Comparison of ENCODE assay signal across 2 cellular contexts in genomic region chr13:28438067-28438466, GRCh38.
TF ChIP-seq lines count a peak whose summit lies in the region.

No MANE protein-coding gene starts in this region.

TF ChIP-seq in HepG2, 621 proteins besides CTCF, POLR2A, EP300 and RAD21:
- peak; percentile 52 for TF ChIP-seq CREB1 (IDR thresholded peaks at IDR 0.05)
- TF ChIP-seq CREB1 (CRISPR knock-in tag; IDR thresholded peaks at IDR 0.05) = no peak
- peak; percentile 50 for TF ChIP-seq ATF7 (IDR thresholded peaks at IDR 0.05)
- TF ChIP-seq ATF7 (CRISPR knock-in tag; IDR thresholded peaks at IDR 0.05) = no peak
- TF ChIP-seq PLRG1 (conservative IDR thresholded peaks at IDR 0.05) = no peak

TF ChIP-seq in H1, 55 proteins besides CTCF, POLR2A, EP300 and RAD21:
- no peak for TF ChIP-seq BCL11A (IDR thresholded peaks at IDR 0.05; ENCODE audit: low read depth in 2 of 2, low read length in 2 of 2)
- TF ChIP-seq SIX5 (IDR thresholded peaks at IDR 0.05; ENCODE audit: low read depth, low read length) = no peak
- TF ChIP-seq EGR1 (IDR thresholded peaks at IDR 0.05; ENCODE audit: borderline replicate concordance, low read depth, low read length) = no peak
- TF ChIP-seq RBBP5 (IDR thresholded peaks at IDR 0.05; ENCODE audit: borderline replicate concordance, low read depth, low read length) = no peak
- no peak for TF ChIP-seq ASH2L (IDR thresholded peaks at IDR 0.05; ENCODE audit: low read length)
- no peak for TF ChIP-seq RFX5 (IDR thresholded peaks at IDR 0.05; ENCODE audit: borderline replicate concordance, low read depth, low read length)
- TF ChIP-seq SP4 (IDR thresholded peaks at IDR 0.05; ENCODE audit: low read length) = no peak
- TF ChIP-seq, protein P1, sequence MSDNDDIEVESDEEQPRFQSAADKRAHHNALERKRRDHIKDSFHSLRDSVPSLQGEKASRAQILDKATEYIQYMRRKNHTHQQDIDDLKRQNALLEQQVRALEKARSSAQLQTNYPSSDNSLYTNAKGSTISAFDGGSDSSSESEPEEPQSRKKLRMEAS (IDR thresholded peaks at IDR 0.05) = no peak
- TF ChIP-seq MAFK (IDR thresholded peaks at IDR 0.05; ENCODE audit: low read depth, low read length) = no peak
- TF ChIP-seq KDM4A (IDR thresholded peaks at IDR 0.05; ENCODE audit: low read depth, low read length, severe bottlenecking) = no peak
- TF ChIP-seq, protein P2, sequence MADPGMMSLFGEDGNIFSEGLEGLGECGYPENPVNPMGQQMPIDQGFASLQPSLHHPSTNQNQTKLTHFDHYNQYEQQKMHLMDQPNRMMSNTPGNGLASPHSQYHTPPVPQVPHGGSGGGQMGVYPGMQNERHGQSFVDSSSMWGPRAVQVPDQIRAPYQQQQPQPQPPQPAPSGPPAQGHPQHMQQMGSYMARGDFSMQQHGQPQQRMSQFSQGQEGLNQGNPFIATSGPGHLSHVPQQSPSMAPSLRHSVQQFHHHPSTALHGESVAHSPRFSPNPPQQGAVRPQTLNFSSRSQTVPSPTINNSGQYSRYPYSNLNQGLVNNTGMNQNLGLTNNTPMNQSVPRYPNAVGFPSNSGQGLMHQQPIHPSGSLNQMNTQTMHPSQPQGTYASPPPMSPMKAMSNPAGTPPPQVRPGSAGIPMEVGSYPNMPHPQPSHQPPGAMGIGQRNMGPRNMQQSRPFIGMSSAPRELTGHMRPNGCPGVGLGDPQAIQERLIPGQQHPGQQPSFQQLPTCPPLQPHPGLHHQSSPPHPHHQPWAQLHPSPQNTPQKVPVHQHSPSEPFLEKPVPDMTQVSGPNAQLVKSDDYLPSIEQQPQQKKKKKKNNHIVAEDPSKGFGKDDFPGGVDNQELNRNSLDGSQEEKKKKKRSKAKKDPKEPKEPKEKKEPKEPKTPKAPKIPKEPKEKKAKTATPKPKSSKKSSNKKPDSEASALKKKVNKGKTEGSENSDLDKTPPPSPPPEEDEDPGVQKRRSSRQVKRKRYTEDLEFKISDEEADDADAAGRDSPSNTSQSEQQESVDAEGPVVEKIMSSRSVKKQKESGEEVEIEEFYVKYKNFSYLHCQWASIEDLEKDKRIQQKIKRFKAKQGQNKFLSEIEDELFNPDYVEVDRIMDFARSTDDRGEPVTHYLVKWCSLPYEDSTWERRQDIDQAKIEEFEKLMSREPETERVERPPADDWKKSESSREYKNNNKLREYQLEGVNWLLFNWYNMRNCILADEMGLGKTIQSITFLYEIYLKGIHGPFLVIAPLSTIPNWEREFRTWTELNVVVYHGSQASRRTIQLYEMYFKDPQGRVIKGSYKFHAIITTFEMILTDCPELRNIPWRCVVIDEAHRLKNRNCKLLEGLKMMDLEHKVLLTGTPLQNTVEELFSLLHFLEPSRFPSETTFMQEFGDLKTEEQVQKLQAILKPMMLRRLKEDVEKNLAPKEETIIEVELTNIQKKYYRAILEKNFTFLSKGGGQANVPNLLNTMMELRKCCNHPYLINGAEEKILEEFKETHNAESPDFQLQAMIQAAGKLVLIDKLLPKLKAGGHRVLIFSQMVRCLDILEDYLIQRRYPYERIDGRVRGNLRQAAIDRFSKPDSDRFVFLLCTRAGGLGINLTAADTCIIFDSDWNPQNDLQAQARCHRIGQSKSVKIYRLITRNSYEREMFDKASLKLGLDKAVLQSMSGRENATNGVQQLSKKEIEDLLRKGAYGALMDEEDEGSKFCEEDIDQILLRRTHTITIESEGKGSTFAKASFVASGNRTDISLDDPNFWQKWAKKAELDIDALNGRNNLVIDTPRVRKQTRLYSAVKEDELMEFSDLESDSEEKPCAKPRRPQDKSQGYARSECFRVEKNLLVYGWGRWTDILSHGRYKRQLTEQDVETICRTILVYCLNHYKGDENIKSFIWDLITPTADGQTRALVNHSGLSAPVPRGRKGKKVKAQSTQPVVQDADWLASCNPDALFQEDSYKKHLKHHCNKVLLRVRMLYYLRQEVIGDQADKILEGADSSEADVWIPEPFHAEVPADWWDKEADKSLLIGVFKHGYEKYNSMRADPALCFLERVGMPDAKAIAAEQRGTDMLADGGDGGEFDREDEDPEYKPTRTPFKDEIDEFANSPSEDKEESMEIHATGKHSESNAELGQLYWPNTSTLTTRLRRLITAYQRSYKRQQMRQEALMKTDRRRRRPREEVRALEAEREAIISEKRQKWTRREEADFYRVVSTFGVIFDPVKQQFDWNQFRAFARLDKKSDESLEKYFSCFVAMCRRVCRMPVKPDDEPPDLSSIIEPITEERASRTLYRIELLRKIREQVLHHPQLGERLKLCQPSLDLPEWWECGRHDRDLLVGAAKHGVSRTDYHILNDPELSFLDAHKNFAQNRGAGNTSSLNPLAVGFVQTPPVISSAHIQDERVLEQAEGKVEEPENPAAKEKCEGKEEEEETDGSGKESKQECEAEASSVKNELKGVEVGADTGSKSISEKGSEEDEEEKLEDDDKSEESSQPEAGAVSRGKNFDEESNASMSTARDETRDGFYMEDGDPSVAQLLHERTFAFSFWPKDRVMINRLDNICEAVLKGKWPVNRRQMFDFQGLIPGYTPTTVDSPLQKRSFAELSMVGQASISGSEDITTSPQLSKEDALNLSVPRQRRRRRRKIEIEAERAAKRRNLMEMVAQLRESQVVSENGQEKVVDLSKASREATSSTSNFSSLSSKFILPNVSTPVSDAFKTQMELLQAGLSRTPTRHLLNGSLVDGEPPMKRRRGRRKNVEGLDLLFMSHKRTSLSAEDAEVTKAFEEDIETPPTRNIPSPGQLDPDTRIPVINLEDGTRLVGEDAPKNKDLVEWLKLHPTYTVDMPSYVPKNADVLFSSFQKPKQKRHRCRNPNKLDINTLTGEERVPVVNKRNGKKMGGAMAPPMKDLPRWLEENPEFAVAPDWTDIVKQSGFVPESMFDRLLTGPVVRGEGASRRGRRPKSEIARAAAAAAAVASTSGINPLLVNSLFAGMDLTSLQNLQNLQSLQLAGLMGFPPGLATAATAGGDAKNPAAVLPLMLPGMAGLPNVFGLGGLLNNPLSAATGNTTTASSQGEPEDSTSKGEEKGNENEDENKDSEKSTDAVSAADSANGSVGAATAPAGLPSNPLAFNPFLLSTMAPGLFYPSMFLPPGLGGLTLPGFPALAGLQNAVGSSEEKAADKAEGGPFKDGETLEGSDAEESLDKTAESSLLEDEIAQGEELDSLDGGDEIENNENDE (IDR thresholded peaks at IDR 0.05; ENCODE audit: insufficient replicate concordance, low read length) = no peak
- TF ChIP-seq USF2 (IDR thresholded peaks at IDR 0.05; ENCODE audit: low read length) = no peak
- TF ChIP-seq BACH1 (IDR thresholded peaks at IDR 0.05; ENCODE audit: low read length) = no peak
- TF ChIP-seq CBX5 (IDR thresholded peaks at IDR 0.05; ENCODE audit: low read depth, low read length) = no peak
- TF ChIP-seq SIRT6 (IDR thresholded peaks at IDR 0.05; ENCODE audit: low read length) = no peak
- no peak for TF ChIP-seq JUN (IDR thresholded peaks at IDR 0.05; ENCODE audit: low read depth, low read length)
- TF ChIP-seq SIN3A (conservative IDR thresholded peaks at IDR 0.05 in 1 of 2, IDR thresholded peaks at IDR 0.05 in 1 of 2; ENCODE audit: low read depth in 1 of 2, low read length in 2 of 2) = no peak
- TF ChIP-seq CTBP2 (IDR thresholded peaks at IDR 0.05; ENCODE audit: borderline replicate concordance, insufficient read depth, insufficient read length, low read length) = no peak
- no peak for TF ChIP-seq POLR2AphosphoS5 (IDR thresholded peaks at IDR 0.05; ENCODE audit: low read depth, low read length)
- no peak for TF ChIP-seq ZNF274 (IDR thresholded peaks at IDR 0.05; ENCODE audit: borderline replicate concordance, extremely low read depth, low read length)
